ENCODE assay signal across 2 cellular contexts in genomic region chr5:52772668-52773067, GRCh38.
TF ChIP-seq lines count a peak whose summit lies in the region.

No MANE protein-coding gene starts in this region.

TF ChIP-seq in liver, 16 proteins besides CTCF, POLR2A, EP300 and RAD21:
- TF ChIP-seq SP1 (IDR thresholded peaks at IDR 0.05) (peak; percentile 15), HNF4A (conservative IDR thresholded peaks at IDR 0.05) (peak; percentile 15 to 24), MAX (IDR thresholded peaks at IDR 0.05) (no peak), FOXA2 (IDR thresholded peaks at IDR 0.05) (peak; percentile 39)

TF ChIP-seq in HepG2, 621 proteins besides CTCF, POLR2A, EP300 and RAD21:
- TF ChIP-seq TFE3 (CRISPR knock-in tag; IDR thresholded peaks at IDR 0.05): no peak
- no peak for TF ChIP-seq FOXK1 (CRISPR knock-in tag; IDR thresholded peaks at IDR 0.05; ENCODE audit: borderline replicate concordance, low read depth)
- no peak for TF ChIP-seq JARID2 (CRISPR knock-in tag; IDR thresholded peaks at IDR 0.05; ENCODE audit: insufficient replicate concordance)
- TF ChIP-seq TBL1XR1 (IDR thresholded peaks at IDR 0.05; ENCODE audit: borderline replicate concordance, low read length, partially characterized antibody): no peak
- TF ChIP-seq SUZ12 (IDR thresholded peaks at IDR 0.05; ENCODE audit: low read depth, low read length): no peak
- no peak for TF ChIP-seq ZNF180 (CRISPR knock-in tag; IDR thresholded peaks at IDR 0.05; ENCODE audit: borderline replicate concordance, low read depth)
- no peak for TF ChIP-seq TCF7L2 (IDR thresholded peaks at IDR 0.05; ENCODE audit: low read depth, low read length)
- no peak for TF ChIP-seq ZSCAN20 (CRISPR knock-in tag; IDR thresholded peaks at IDR 0.05; ENCODE audit: borderline replicate concordance)
- no peak for TF ChIP-seq ZNF460 (CRISPR knock-in tag; IDR thresholded peaks at IDR 0.05; ENCODE audit: borderline replicate concordance)
- TF ChIP-seq ZNF414 (CRISPR knock-in tag; IDR thresholded peaks at IDR 0.05): no peak
- TF ChIP-seq HNF1B (CRISPR knock-in tag; IDR thresholded peaks at IDR 0.05): no peak
- TF ChIP-seq CBX5 (CRISPR knock-in tag; IDR thresholded peaks at IDR 0.05; ENCODE audit: borderline replicate concordance): no peak
- TF ChIP-seq HMGXB4 (CRISPR knock-in tag; IDR thresholded peaks at IDR 0.05; ENCODE audit: borderline replicate concordance in 1 of 2, low read depth in 1 of 2): no peak
- TF ChIP-seq KAT8 (CRISPR knock-in tag; IDR thresholded peaks at IDR 0.05): no peak
- TF ChIP-seq PHF8 (CRISPR knock-in tag; IDR thresholded peaks at IDR 0.05): no peak
- TF ChIP-seq NCOA1 (CRISPR knock-in tag; IDR thresholded peaks at IDR 0.05): no peak
TF ChIP-seq in HepG2: peak in this region for 0.
